In the genomic region with DNA sequence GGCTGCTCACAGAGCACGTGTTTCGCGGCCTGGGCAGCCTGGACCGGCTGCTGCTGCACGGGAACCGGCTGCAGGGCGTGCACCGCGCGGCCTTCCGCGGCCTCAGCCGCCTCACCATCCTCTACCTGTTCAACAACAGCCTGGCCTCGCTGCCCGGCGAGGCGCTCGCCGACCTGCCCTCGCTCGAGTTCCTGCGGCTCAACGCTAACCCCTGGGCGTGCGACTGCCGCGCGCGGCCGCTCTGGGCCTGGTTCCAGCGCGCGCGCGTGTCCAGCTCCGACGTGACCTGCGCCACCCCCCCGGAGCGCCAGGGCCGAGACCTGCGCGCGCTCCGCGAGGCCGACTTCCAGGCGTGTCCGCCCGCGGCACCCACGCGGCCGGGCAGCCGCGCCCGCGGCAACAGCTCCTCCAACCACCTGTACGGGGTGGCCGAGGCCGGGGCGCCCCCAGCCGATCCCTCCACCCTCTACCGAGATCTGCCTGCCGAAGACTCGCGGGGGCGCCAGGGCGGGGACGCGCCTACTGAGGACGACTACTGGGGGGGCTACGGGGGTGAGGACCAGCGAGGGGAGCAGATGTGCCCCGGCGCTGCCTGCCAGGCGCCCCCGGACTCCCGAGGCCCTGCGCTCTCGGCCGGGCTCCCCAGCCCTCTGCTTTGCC, we compare ENCODE assay signal across 6 cellular contexts. TPM values are rescaled to one million over a fixed set of nuclear protein-coding genes. Genes with fewer than 3 reads are reported as not detected.
DNase-seq lines count a peak whose midpoint lies in the region; ATAC-seq and TF ChIP-seq lines count a peak whose summit lies in the region.

No MANE protein-coding gene starts in this region.

- H3K36me3 Mint-ChIP-seq in CD4-positive, alpha-beta T cell (ENCODE audit: low read depth), result no peaks in the 10 kb centered on the region

- H3K27ac ChIP-seq in CD4-positive, alpha-beta T cell (ENCODE audit: low read depth, low read length), result no peak overlapping the region

- peak; percentile 13 for ATAC-seq in CD4-positive, alpha-beta T cell (ENCODE audit: poor library complexity)
- ATAC-seq in HG02642 (IDR thresholded peaks at IDR 0.05; ENCODE audit: poor library complexity, unreplicated experiment), result peak; percentile 35
- no peak for ATAC-seq in GM21825 (IDR thresholded peaks at IDR 0.05; ENCODE audit: unreplicated experiment)
- no peak for ATAC-seq in HG03039 (IDR thresholded peaks at IDR 0.05; ENCODE audit: unreplicated experiment)

- intact Hi-C loops in CD4-positive, alpha-beta T cell (cut with DNase I, micrococcal nuclease), result no loop called here

- no peaks in the 10 kb centered on the region for H3K9me3 Mint-ChIP-seq in CD4-positive, alpha-beta T cell

- no peak for TF ChIP-seq CTCF in CD4-positive, alpha-beta T cell (IDR thresholded peaks at IDR 0.05)

- H3K9me3 ChIP-seq in CD4-positive, alpha-beta T cell (ENCODE audit: control insufficient read depth, low read length), result no peaks in the 10 kb centered on the region

- peaks cover 38% of the 10 kb centered on the region for H3K4me1 Mint-ChIP-seq in CD4-positive, alpha-beta T cell (ENCODE audit: low read depth)

- peaks cover 4% of the 10 kb centered on the region for H3K27me3 Mint-ChIP-seq in CD4-positive, alpha-beta T cell

- no peak overlapping the region for H3K27ac Mint-ChIP-seq in CD4-positive, alpha-beta T cell

- POLR2A ChIA-PET in CD4-positive, alpha-beta T cell (lab: Charles Lee), result interaction anchor here (1.0 to 1.1 kb wide), 2 partner anchors 16 to 151 kb away, joined by 3 read pairs; partner anchors contain the start of gene RTN4RL2

- DNase-seq in CD4-positive, alpha-beta T cell, result peak in 1 of 10 experiments; percentile 9
- peak; percentile 47 for DNase-seq in activated T-cell treated with anti-CD3 and anti-CD28 coated beads, Interleukin-2, amount 50 U/mL, for 1 hour
- peak; percentile 60 for DNase-seq in left kidney (ENCODE audit: low read depth, low spot score)

- CTCF ChIA-PET in CD4-positive, alpha-beta T cell (lab: Charles Lee), result interaction anchor here (1.1 to 1.2 kb wide), 2 partner anchors 17 to 18 kb away, joined by 4 to 7 read pairs; no protein-coding TSS in a partner anchor

- H3K4me3 Mint-ChIP-seq in CD4-positive, alpha-beta T cell, result peak overlapping the region; percentile 79

- H3K27me3 ChIP-seq in CD4-positive, alpha-beta T cell (ENCODE audit: control insufficient read depth, insufficient read depth, low read length), result no peaks in the 10 kb centered on the region

RNA-seq across cellular contexts. Expression of gene RTN4RL2, which starts 16.0 kb away (rescaled TPM):
- under 1 TPM; 0.17 to 0.19 TPM for total RNA-seq in CD4-positive, alpha-beta T cell

RNA-seq across cellular contexts. Expression of gene SLC43A1, which starts 39.1 kb away (rescaled TPM):
- 1 to 10 TPM; 3.1 to 4.2 TPM for total RNA-seq in CD4-positive, alpha-beta T cell

RNA-seq across cellular contexts. Expression of gene SLC43A3, which starts 49.4 kb away (rescaled TPM):
- 1 to 10 TPM; 6.9 to 7.3 TPM for total RNA-seq in CD4-positive, alpha-beta T cell

RNA-seq across cellular contexts. Expression of gene TIMM10, which starts 54.2 kb away (rescaled TPM):
- 10 to 100 TPM; 28.0 TPM for total RNA-seq in CD4-positive, alpha-beta T cell

Comparison
In these comparisons a context has a peak if more than half of its experiments do, and no peak if none do; other contexts are left out.
1. ATAC-seq: peak in CD4-positive, alpha-beta T cell (single experiment) and HG02642 (single experiment); none in GM21825 (single experiment) and HG03039 (single experiment).